30 cellular contexts compared by ENCODE assay signal in the genomic region with DNA sequence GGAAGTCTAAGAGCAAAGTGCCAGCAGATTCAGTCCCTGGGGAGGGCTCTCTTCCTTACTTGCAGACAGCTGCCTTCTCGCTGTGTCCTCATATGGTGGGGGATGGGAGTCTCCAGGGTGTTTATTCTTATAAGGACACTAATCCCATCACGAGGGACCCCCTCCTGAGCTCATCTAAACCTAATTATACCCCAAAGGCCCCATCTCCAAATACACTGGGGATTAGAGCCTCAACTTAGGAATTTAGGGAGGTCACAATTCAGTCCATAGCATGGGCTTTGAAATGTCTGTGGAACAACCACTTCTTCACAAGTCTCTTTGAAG.
"Had no signal": no experiment of that assay in that cellular context is flagged by ENCODE, and none has a peak within 500 bp of the region (broad histone marks: within the 10 kb centered on the region; RNA-seq: fewer than 3 reads in every experiment).

No MANE protein-coding gene starts in this region.

- ATAC-seq: activated CD8-positive, alpha-beta memory T cell treated with anti-CD3 and anti-CD28 coated beads, Interleukin-2, amount 10 ng/mL, durations not matched to agents 7 days and 5 days; activated naive CD8-positive, alpha-beta T cell treated with anti-CD3 and anti-CD28 coated beads, Interleukin-2, amount 50 U/mL, for 24 hours; K562; Right ventricle myocardium inferior; SK-N-SH treated with all-trans-retinoic acid at 6 μM for 48 hours had no signal

- H3K4me2 ChIP-seq: PC-9 had no signal

- H3K4me3 ChIP-seq: K562, PC-9 had no signal

- H3K27ac ChIP-seq: PC-9, RWPE1, VCaP had no signal

- DNase-seq: activated CD4-positive, alpha-beta memory T cell treated with anti-CD3 and anti-CD28 coated beads, Interleukin-2, amount 10 ng/mL, durations not matched to agents 7 days and 5 days; activated CD4-positive, alpha-beta T cell treated with anti-CD3 and anti-CD28 coated beads for 1 hour; activated CD4-positive, alpha-beta T cell treated with anti-CD3 and anti-CD28 coated beads for 48 hours; activated CD4-positive, CD25-positive, alpha-beta regulatory T cell; activated CD8-positive, alpha-beta memory T cell treated with anti-CD3 and anti-CD28 coated beads for 24 hours; activated CD8-positive, alpha-beta memory T cell treated with anti-CD3 and anti-CD28 coated beads, Interleukin-2, amount 10 ng/mL, durations not matched to agents 7 days and 5 days; activated CD8-positive, alpha-beta memory T cell treated with anti-CD3 and anti-CD28 coated beads, Interleukin-2, amount 50 U/mL, for 48 hours; activated effector memory CD4-positive, alpha-beta T cell treated with Interleukin-2 at 50 U/mL for 16 hours; activated naive CD4-positive, alpha-beta T cell treated with anti-CD3 and anti-CD28 coated beads, Interleukin-2, amount 10 ng/mL, durations not matched to agents 7 days and 5 days; activated naive CD8-positive, alpha-beta T cell treated with anti-CD3 and anti-CD28 coated beads, Interleukin-2, amount 50 U/mL, for 24 hours; activated T-cell treated with anti-CD3 and anti-CD28 coated beads, Interleukin-2, amount 50 U/mL, for 48 hours; anterior cingulate cortex; caudate nucleus; cerebellar nuclear complex; NCI-H1417 treated with DMSO at 0.1 percent for 48 hours; NCI-H1694 treated with DMSO at 0.1 percent for 48 hours; NCI-H2029; NCI-H345; NCI-H526 treated with DMSO at 0.1 percent for 48 hours; NK-92 treated with Interleukin-12 subunit alpha and Interleukin-12 subunit beta, amount 100 ng/mL, for 24 hours; PC-9; SIG-M5; T-helper 1 cell; T-helper 2 cell; T-helper 9 cell had no signal
